ENCODE assay signal across 1 cellular context in genomic region chr21:44736291-44737004, GRCh38.
TF ChIP-seq lines count a peak whose summit lies in the region.

No MANE protein-coding gene starts in this region.

TF ChIP-seq in SK-N-SH, 30 proteins besides CTCF, POLR2A, EP300 and RAD21 (continued from another document):
- TF ChIP-seq, protein P1, sequence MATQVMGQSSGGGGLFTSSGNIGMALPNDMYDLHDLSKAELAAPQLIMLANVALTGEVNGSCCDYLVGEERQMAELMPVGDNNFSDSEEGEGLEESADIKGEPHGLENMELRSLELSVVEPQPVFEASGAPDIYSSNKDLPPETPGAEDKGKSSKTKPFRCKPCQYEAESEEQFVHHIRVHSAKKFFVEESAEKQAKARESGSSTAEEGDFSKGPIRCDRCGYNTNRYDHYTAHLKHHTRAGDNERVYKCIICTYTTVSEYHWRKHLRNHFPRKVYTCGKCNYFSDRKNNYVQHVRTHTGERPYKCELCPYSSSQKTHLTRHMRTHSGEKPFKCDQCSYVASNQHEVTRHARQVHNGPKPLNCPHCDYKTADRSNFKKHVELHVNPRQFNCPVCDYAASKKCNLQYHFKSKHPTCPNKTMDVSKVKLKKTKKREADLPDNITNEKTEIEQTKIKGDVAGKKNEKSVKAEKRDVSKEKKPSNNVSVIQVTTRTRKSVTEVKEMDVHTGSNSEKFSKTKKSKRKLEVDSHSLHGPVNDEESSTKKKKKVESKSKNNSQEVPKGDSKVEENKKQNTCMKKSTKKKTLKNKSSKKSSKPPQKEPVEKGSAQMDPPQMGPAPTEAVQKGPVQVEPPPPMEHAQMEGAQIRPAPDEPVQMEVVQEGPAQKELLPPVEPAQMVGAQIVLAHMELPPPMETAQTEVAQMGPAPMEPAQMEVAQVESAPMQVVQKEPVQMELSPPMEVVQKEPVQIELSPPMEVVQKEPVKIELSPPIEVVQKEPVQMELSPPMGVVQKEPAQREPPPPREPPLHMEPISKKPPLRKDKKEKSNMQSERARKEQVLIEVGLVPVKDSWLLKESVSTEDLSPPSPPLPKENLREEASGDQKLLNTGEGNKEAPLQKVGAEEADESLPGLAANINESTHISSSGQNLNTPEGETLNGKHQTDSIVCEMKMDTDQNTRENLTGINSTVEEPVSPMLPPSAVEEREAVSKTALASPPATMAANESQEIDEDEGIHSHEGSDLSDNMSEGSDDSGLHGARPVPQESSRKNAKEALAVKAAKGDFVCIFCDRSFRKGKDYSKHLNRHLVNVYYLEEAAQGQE (IDR thresholded peaks at IDR 0.05; ENCODE audit: low read depth, low read length): no peak
- TF ChIP-seq MXI1 (IDR thresholded peaks at IDR 0.05; ENCODE audit: low read depth, low read length) (no peak), GABPA (IDR thresholded peaks at IDR 0.05; ENCODE audit: low read depth) (no peak), ELF1 (IDR thresholded peaks at IDR 0.05) (no peak), TAF1 (IDR thresholded peaks at IDR 0.05; ENCODE audit: borderline replicate concordance, low read depth, low read length) (no peak), YY1 (IDR thresholded peaks at IDR 0.05; ENCODE audit: low read depth) (no peak), FOSL2 (IDR thresholded peaks at IDR 0.05; ENCODE audit: borderline replicate concordance, low read depth) (no peak), RCOR1 (IDR thresholded peaks at IDR 0.05; ENCODE audit: low read length) (no peak)
- TF ChIP-seq, protein P2, sequence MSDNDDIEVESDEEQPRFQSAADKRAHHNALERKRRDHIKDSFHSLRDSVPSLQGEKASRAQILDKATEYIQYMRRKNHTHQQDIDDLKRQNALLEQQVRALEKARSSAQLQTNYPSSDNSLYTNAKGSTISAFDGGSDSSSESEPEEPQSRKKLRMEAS (IDR thresholded peaks at IDR 0.05; ENCODE audit: low read depth): no peak
